Comparison of ENCODE assay signal across 1 cellular context in the genomic region with DNA sequence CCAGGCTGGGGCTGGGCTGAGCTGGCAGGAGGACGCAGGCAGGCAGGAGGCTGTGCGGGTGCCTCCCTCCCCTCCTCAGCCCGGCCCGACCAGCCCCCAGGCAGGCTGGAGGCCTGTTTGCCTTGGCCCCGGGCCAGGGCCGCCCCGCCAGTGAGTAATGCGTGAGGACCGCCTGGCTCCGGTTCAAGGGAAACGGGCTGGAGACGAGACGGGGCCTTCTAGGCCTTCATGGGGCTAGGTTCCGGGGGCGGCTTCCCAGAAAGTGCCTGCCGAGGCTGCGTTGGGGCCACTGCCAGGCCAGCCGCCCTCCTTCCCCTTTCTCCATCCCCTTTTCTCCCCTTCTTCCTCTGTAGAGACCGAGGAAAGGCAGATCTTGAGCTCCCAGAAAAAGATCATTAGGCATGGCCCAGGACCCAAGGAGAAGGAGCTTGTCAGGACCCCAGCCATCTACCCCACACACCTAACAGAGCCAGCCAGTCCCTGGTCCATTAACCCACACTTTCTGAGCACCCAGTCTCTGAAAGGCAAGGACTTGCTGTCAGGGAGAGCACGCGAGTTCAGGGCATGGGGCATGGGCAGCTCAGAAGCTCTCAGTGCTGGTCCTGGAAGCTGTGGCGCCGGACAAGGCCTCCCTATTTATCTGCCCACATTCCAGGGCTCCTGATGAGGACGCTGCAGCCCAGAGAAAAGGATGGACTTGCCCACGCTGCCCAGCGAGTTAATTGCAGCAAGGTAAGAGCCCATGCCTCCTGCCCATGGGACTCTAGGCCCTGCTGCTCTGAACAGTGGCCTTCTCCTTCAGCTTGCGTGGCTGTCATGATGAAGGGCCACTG.
TF ChIP-seq lines count a peak whose summit lies in the region.

No MANE protein-coding gene starts in this region.

TF ChIP-seq in HCT116, 20 proteins besides CTCF, POLR2A, EP300 and RAD21 (continued from another document):
- TF ChIP-seq ZNF274 (IDR thresholded peaks at IDR 0.05; ENCODE audit: low read depth, low read length) (no peak), ZFX (IDR thresholded peaks at IDR 0.05) (peak; percentile 24; the same call in 1 of the 2 replicates), EGR1 (IDR thresholded peaks at IDR 0.05; ENCODE audit: low read depth) (no peak), JUND (IDR thresholded peaks at IDR 0.05) (peak; percentile 57; the same call in 1 of the 2 replicates), POLR2AphosphoS5 (IDR thresholded peaks at IDR 0.05; ENCODE audit: low read depth, low read length) (peak; percentile 65), SRF (IDR thresholded peaks at IDR 0.05; ENCODE audit: low read depth) (no peak), FOSL1 (IDR thresholded peaks at IDR 0.05; ENCODE audit: low read depth) (peak; percentile 50; the same call in 1 of the 2 replicates), ELF1 (IDR thresholded peaks at IDR 0.05; ENCODE audit: borderline replicate concordance, low read depth) (no peak), CEBPB (IDR thresholded peaks at IDR 0.05; ENCODE audit: low read depth) (no peak)
- TF ChIP-seq, protein P1, sequence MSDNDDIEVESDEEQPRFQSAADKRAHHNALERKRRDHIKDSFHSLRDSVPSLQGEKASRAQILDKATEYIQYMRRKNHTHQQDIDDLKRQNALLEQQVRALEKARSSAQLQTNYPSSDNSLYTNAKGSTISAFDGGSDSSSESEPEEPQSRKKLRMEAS (IDR thresholded peaks at IDR 0.05): 0 out of 2 replicates have a peak, but pooled peaks have one; percentile 23
- TF ChIP-seq, protein P2, sequence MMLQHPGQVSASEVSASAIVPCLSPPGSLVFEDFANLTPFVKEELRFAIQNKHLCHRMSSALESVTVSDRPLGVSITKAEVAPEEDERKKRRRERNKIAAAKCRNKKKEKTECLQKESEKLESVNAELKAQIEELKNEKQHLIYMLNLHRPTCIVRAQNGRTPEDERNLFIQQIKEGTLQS (IDR thresholded peaks at IDR 0.05): no peak
TF ChIP-seq in HCT116: peak in this region for 8.
